ENCODE assay signal across 25 cellular contexts in genomic region chr14:24816929-24817637, GRCh38.
DNase-seq lines count a peak whose midpoint lies in the region; ATAC-seq and TF ChIP-seq lines count a peak whose summit lies in the region.
"Had no signal": no experiment of that assay in that cellular context is flagged by ENCODE, and none has a peak within 500 bp of the region (broad histone marks: within the 10 kb centered on the region; RNA-seq: fewer than 3 reads in every experiment).

No MANE protein-coding gene starts in this region.

- H3K4ac ChIP-seq in mesenchymal stem cell (ENCODE audit: low read depth in 1 of 2, low read length in 2 of 2): no peak overlapping the region
- H3K4ac ChIP-seq in H9 (ENCODE audit: low read depth, low read length): no peak overlapping the region

- H3K36me3 Mint-ChIP-seq in natural killer cell: no peaks in the 10 kb centered on the region
- no peaks in the 10 kb centered on the region for H3K36me3 Mint-ChIP-seq in H9 (ENCODE audit: insufficient read depth in 1 of 3, low read depth in 3 of 3)
- H3K36me3 Mint-ChIP-seq: stimulated activated memory B cell treated with anti-CD40 and anti-IgM and Interleukin-4, amounts not matched to agents 10 μg/mL and 1 μg/mL and 100 μg/mL, for 72 hours had no signal

- H2BK15ac ChIP-seq in mesenchymal stem cell (ENCODE audit: low read depth, poor library complexity, severe bottlenecking) (no peak overlapping the region), H9 (ENCODE audit: low read depth, low read length) (no peak overlapping the region)

- H3K9me3 ChIP-seq in mesenchymal stem cell (ENCODE audit: control insufficient read depth, low read length) (no peaks in the 10 kb centered on the region), transverse colon (no peaks in the 10 kb centered on the region), H9 (ENCODE audit: control insufficient read depth, low read depth, low read length) (no peaks in the 10 kb centered on the region)
- H3K9me3 ChIP-seq: BLaER1 treated with 17β-estradiol and CSF1 and Interleukin-3, amounts not matched to agents 10 nM and 100 nM; MG63; SK-N-SH; thyroid gland had no signal

- H3K79me1 ChIP-seq in mesenchymal stem cell (replicated peaks; ENCODE audit: low read length, poor library complexity, severe bottlenecking): no peaks in the 10 kb centered on the region
- H3K79me1 ChIP-seq in H9 (ENCODE audit: insufficient read depth, low read depth, low read length, poor library complexity, severe bottlenecking): no peaks in the 10 kb centered on the region

- TF ChIP-seq POLR2A in transverse colon (IDR thresholded peaks at IDR 0.05): no peak

- H3K9me3 Mint-ChIP-seq in natural killer cell (no peaks in the 10 kb centered on the region), H9 (no peaks in the 10 kb centered on the region)
- H3K9me3 Mint-ChIP-seq: stimulated activated memory B cell treated with anti-CD40 and anti-IgM and Interleukin-4, amounts not matched to agents 10 μg/mL and 1 μg/mL and 100 μg/mL, for 72 hours had no signal

- no peak overlapping the region for H2BK120ac ChIP-seq in mesenchymal stem cell (ENCODE audit: low read depth, low read length)
- H2BK120ac ChIP-seq in H9 (ENCODE audit: low read depth, low read length, poor library complexity, severe bottlenecking): no peak overlapping the region

- H4K20me1 ChIP-seq in H9 (ENCODE audit: control insufficient read depth, insufficient read depth, insufficient read length): no peaks in the 10 kb centered on the region
- H4K20me1 ChIP-seq: BLaER1 treated with 17β-estradiol and CSF1 and Interleukin-3, amounts not matched to agents 10 nM and 100 nM had no signal

- H4K91ac ChIP-seq in mesenchymal stem cell (ENCODE audit: low read length) (no peak overlapping the region), H9 (ENCODE audit: insufficient read length, low read depth, low read length) (no peak overlapping the region)

- no peaks in the 10 kb centered on the region for H3K4me1 ChIP-seq in mesenchymal stem cell (ENCODE audit: control insufficient read depth, insufficient read depth, low read depth, low read length)
- H3K4me1 ChIP-seq in transverse colon: peaks cover 0 to 49% (median 31%) of the 10 kb centered on the region in 4 donors
- no peaks in the 10 kb centered on the region for H3K4me1 ChIP-seq in H9 (ENCODE audit: insufficient read depth, low read length)
- H3K4me1 ChIP-seq: BLaER1 treated with 17β-estradiol and CSF1 and Interleukin-3, amounts not matched to agents 10 nM and 100 nM had no signal

- in situ Hi-C loops in transverse colon (cut with MboI; ENCODE audit: low pct_ligation_motif_present in 1 of 4, low pct_unique_long_range_greater_than_20kb in 1 of 4, low sequenced_read_pairs in 3 of 4): loop anchor here (10.0 to 25.0 kb wide), 2 partner anchors 228 to 320 kb away; no protein-coding TSS in a partner anchor

- H3K4me1 Mint-ChIP-seq in natural killer cell (no peaks in the 10 kb centered on the region), H9 (peaks cover under 1 to 7% of the 10 kb centered on the region in 2 experiments; a peak in 3 of 4 replicates)
- H3K4me1 Mint-ChIP-seq: activated CD4-positive, alpha-beta T cell treated with anti-CD3 and anti-CD28 coated beads for 36 hours; stimulated activated memory B cell treated with anti-CD40 and anti-IgM and Interleukin-4, amounts not matched to agents 10 μg/mL and 1 μg/mL and 100 μg/mL, for 72 hours had no signal

- peaks cover 21 to 50% of the 10 kb centered on the region in 2 donors for H3K27me3 Mint-ChIP-seq in natural killer cell (ENCODE audit: low read depth in 2 of 2)
- no peaks in the 10 kb centered on the region for H3K27me3 Mint-ChIP-seq in H9 (ENCODE audit: low read depth)

- no peak overlapping the region for H3K23ac ChIP-seq in mesenchymal stem cell (ENCODE audit: low read length in 2 of 2)
- H3K23ac ChIP-seq in H9 (ENCODE audit: insufficient read length, low read depth, low read length): no peak overlapping the region

- H3K27ac Mint-ChIP-seq in natural killer cell: no peak overlapping the region
- no peak overlapping the region; a peak in 1 of 7 replicates for H3K27ac Mint-ChIP-seq in H9
- H3K27ac Mint-ChIP-seq: activated CD4-positive, alpha-beta T cell treated with anti-CD3 and anti-CD28 coated beads for 36 hours; stimulated activated memory B cell treated with anti-CD40 and anti-IgM and Interleukin-4, amounts not matched to agents 10 μg/mL and 1 μg/mL and 100 μg/mL, for 72 hours had no signal

- H3K4me3 Mint-ChIP-seq in natural killer cell: no peak overlapping the region
- H3K4me3 Mint-ChIP-seq in H9: no peak overlapping the region
- H3K4me3 Mint-ChIP-seq: activated CD4-positive, alpha-beta T cell treated with anti-CD3 and anti-CD28 coated beads for 36 hours; stimulated activated memory B cell treated with anti-CD40 and anti-IgM and Interleukin-4, amounts not matched to agents 10 μg/mL and 1 μg/mL and 100 μg/mL, for 72 hours had no signal

- no peaks in the 10 kb centered on the region for H3K23me2 ChIP-seq in H9 (ENCODE audit: insufficient read length, low read depth, low read length, poor library complexity, severe bottlenecking)

- H3K56ac ChIP-seq in H9 (ENCODE audit: insufficient read length, low read depth, low read length): no peak overlapping the region

- H2BK5ac ChIP-seq in mesenchymal stem cell (ENCODE audit: low read depth, low read length, poor library complexity, severe bottlenecking) (no peak overlapping the region), H9 (ENCODE audit: insufficient read length, low read length) (no peak overlapping the region)

- H3K18ac ChIP-seq in mesenchymal stem cell (ENCODE audit: low read depth in 1 of 2, low read length in 2 of 2): peak overlapping the region; percentile 66 to 77
- H3K18ac ChIP-seq in H9 (ENCODE audit: insufficient read length, low read depth, low read length): no peak overlapping the region

- no peak overlapping the region for H3T11ph ChIP-seq in H9 (ENCODE audit: low read length)

- H2AK5ac ChIP-seq in mesenchymal stem cell (ENCODE audit: low read length, severe bottlenecking) (no peak overlapping the region), H9 (ENCODE audit: insufficient read length, low read length) (no peak overlapping the region)

- H2AFZ ChIP-seq in mesenchymal stem cell (ENCODE audit: low read depth, low read length): no peak overlapping the region
- no peak overlapping the region for H2AFZ ChIP-seq in H9 (ENCODE audit: low read length)

- H3K27me3 ChIP-seq in mesenchymal stem cell (ENCODE audit: control insufficient read depth in 1 of 2, insufficient read depth in 1 of 2, low read length in 2 of 2) (peaks cover 0 to 4% of the 10 kb centered on the region in 2 experiments), transverse colon (no peaks in the 10 kb centered on the region), H9 (ENCODE audit: insufficient read depth, low read length) (no peaks in the 10 kb centered on the region)
- H3K27me3 ChIP-seq: BLaER1 treated with 17β-estradiol and CSF1 and Interleukin-3, amounts not matched to agents 10 nM and 100 nM; MG63; thyroid gland had no signal

- no peak overlapping the region for H3K4me2 ChIP-seq in mesenchymal stem cell (ENCODE audit: low read length, poor library complexity, severe bottlenecking)
- no peak overlapping the region for H3K4me2 ChIP-seq in H9 (ENCODE audit: insufficient read depth, insufficient read length, low read length)
- H3K4me2 ChIP-seq: BLaER1 treated with 17β-estradiol and CSF1 and Interleukin-3, amounts not matched to agents 10 nM and 100 nM; SK-N-SH had no signal

- WGBS in mesenchymal stem cell: 97% methylated on average over 6 of the region's 8 CpGs
- 38 to 51% methylated on average over 1 to 8 of the region's 8 CpGs for WGBS in transverse colon (ENCODE audit: low coverage in 1 of 2), 2 donors
- WGBS in H9 (ENCODE audit: extremely low coverage, insufficient read length, low lambda C conversion rate): no CpG with 5 or more reads among the region's 8 CpGs

- H3K36me3 ChIP-seq in mesenchymal stem cell (ENCODE audit: control insufficient read depth in 1 of 2, insufficient read depth in 2 of 2, low read depth in 1 of 2, low read length in 2 of 2) (no peaks in the 10 kb centered on the region), transverse colon (no peaks in the 10 kb centered on the region)
- H3K36me3 ChIP-seq: BLaER1 treated with 17β-estradiol and CSF1 and Interleukin-3, amounts not matched to agents 10 nM and 100 nM; MG63; thyroid gland had no signal

- no peak overlapping the region for H3K14ac ChIP-seq in mesenchymal stem cell (ENCODE audit: low read length in 2 of 2)
- no peak overlapping the region; the same call in 1 of the 2 replicates for H3K14ac ChIP-seq in H9 (ENCODE audit: insufficient read depth, low read length)

- TF ChIP-seq CTCF in transverse colon (IDR thresholded peaks at IDR 0.05): no peak
- TF ChIP-seq CTCF in natural killer cell (IDR thresholded peaks at IDR 0.05): no peak
- TF ChIP-seq CTCF in H9 (conservative IDR thresholded peaks at IDR 0.05): no peak

- no peak overlapping the region for H4K8ac ChIP-seq in mesenchymal stem cell (ENCODE audit: low read length)
- no peak overlapping the region for H4K8ac ChIP-seq in H9 (replicated peaks; ENCODE audit: insufficient read length, low read depth, low read length)

- intact Hi-C loops in left cardiac atrium (cut with DNase I) (loop anchor here (5.0 to 10.0 kb wide), 3 partner anchors 118 to 298 kb away; no protein-coding TSS in a partner anchor), transverse colon (cut with DNase I; ENCODE audit: low total_unique reads) (no loop called here), natural killer cell (cut with micrococcal nuclease) (no loop called here)

- H3K27ac ChIP-seq in mesenchymal stem cell (ENCODE audit: low read length, poor library complexity, severe bottlenecking): no peak overlapping the region
- peak overlapping the region; percentile 78 to 87 (median 80) for H3K27ac ChIP-seq in transverse colon
- H3K27ac ChIP-seq in H9 (ENCODE audit: insufficient read length, low read depth, low read length): no peak overlapping the region
- H3K27ac ChIP-seq: BLaER1 treated with 17β-estradiol and CSF1 and Interleukin-3, amounts not matched to agents 10 nM and 100 nM had no signal

- TF ChIP-seq EP300 in transverse colon (IDR thresholded peaks at IDR 0.05; ENCODE audit: low read depth): no peak

- DNase-seq in DMS53 (lab: John Stamatoyannopoulos, UW) (peak; percentile 47), DMS53 treated with DMSO at 0.1 percent for 48 hours (lab: John Stamatoyannopoulos, UW; ENCODE audit: unreplicated experiment) (no peak), left cardiac atrium (no peak), mesenchymal stem cell (no peak), transverse colon (peak; percentile 73), natural killer cell (no peak), H9 (no peak)
- DNase-seq in activated naive CD4-positive, alpha-beta T cell treated with anti-CD3 and anti-CD28 coated beads, Interleukin-2, amount 50 U/mL, for 16 hours: no peak
- DNase-seq: activated CD4-positive, alpha-beta T cell treated with anti-CD3 and anti-CD28 coated beads for 36 hours; activated CD8-positive, alpha-beta memory T cell treated with anti-CD3 and anti-CD28 coated beads, Interleukin-2, amount 50 U/mL, for 4 hours; activated effector memory CD4-positive, alpha-beta T cell treated with anti-CD3 and anti-CD28 coated beads, Interleukin-2, amount 50 U/mL, for 16 hours; amniotic stem cell; central memory CD4-positive, alpha-beta T cell; DMS79; GOT3; MG63; NCI-H1436 treated with DMSO at 0.1 percent for 48 hours; NCI-H774; SK-N-SH; stimulated activated CD4-positive, alpha-beta T cell treated with anti-CD3 and anti-CD28 coated beads, Interleukin-12 subunit alpha, Interleukin-12 subunit beta, amount 100 ng/mL, for 4 hours; T1000; thyroid gland had no signal

- H3K4me3 ChIP-seq in mesenchymal stem cell (ENCODE audit: insufficient read depth in 1 of 2, low read depth in 1 of 2, low read length in 2 of 2) (no peak overlapping the region), transverse colon (no peak overlapping the region)
- H3K4me3 ChIP-seq: BLaER1 treated with 17β-estradiol and CSF1 and Interleukin-3, amounts not matched to agents 10 nM and 100 nM; MG63; thyroid gland had no signal

- ATAC-seq in left cardiac atrium (peak; percentile 24 to 46), natural killer cell (no peak)
- ATAC-seq: activated CD4-positive, alpha-beta T cell treated with anti-CD3 and anti-CD28 coated beads for 36 hours; Panc1; stimulated activated memory B cell treated with anti-CD40 and anti-IgM and Interleukin-4, amounts not matched to agents 10 μg/mL and 1 μg/mL and 100 μg/mL, for 72 hours had no signal

- no peak overlapping the region for H2BK20ac ChIP-seq in H9 (ENCODE audit: low read depth, low read length, poor library complexity, severe bottlenecking)

- H3K79me2 ChIP-seq in H9 (ENCODE audit: insufficient read depth, low read length): no peaks in the 10 kb centered on the region

- no peak overlapping the region for H4K5ac ChIP-seq in H9 (ENCODE audit: insufficient read length, low read depth, low read length)

- H3K9ac ChIP-seq in mesenchymal stem cell (ENCODE audit: low read length) (no peak overlapping the region), H9 (ENCODE audit: extremely low read depth, insufficient read length, low read length) (no peak overlapping the region)
- H3K9ac ChIP-seq: BLaER1 treated with 17β-estradiol and CSF1 and Interleukin-3, amounts not matched to agents 10 nM and 100 nM; SK-N-SH had no signal

- peak overlapping the region in 1 of 2 experiments; percentile 54 for H2BK12ac ChIP-seq in mesenchymal stem cell (ENCODE audit: low read length in 2 of 2)
- H2BK12ac ChIP-seq in H9 (ENCODE audit: insufficient read length, low read depth, low read length): no peak overlapping the region

Comparison
In these comparisons a context has a peak if more than half of its experiments do, and no peak if none do; other contexts are left out.
1. DNase-seq: peak in DMS53 (single experiment) and transverse colon (single experiment); none in DMS53 treated with DMSO at 0.1 percent for 48 hours (single experiment), left cardiac atrium (single experiment), mesenchymal stem cell (single experiment), natural killer cell (single experiment), H9 (single experiment) and activated naive CD4-positive, alpha-beta T cell treated with anti-CD3 and anti-CD28 coated beads, Interleukin-2, amount 50 U/mL, for 16 hours (single experiment).
2. ATAC-seq: peak in left cardiac atrium (2 of 2); none in natural killer cell (0 of 3).
3. H3K27ac ChIP-seq: peak in transverse colon (4 of 4); none in mesenchymal stem cell (single experiment) and H9 (single experiment).
4. intact Hi-C loops: an anchor here in left cardiac atrium (5.0 to 10.0 kb wide); none called in transverse colon and natural killer cell.